In genomic region chr5:138139776-138140080, GRCh38 we compare ENCODE assay signal across 12 cellular contexts. TPM values are rescaled to one million over a fixed set of nuclear protein-coding genes. Genes with fewer than 3 reads are reported as not detected.
DNase-seq lines count a peak whose midpoint lies in the region; ATAC-seq and TF ChIP-seq lines count a peak whose summit lies in the region.
"Had no signal": no experiment of that assay in that cellular context is flagged by ENCODE, and none has a peak within 500 bp of the region (broad histone marks: within the 10 kb centered on the region; RNA-seq: fewer than 3 reads in every experiment).

No MANE protein-coding gene starts in this region.

- intact Hi-C loops in left ventricle myocardium superior (cut with micrococcal nuclease): no loop called here
- intact Hi-C loops in ascending aorta (cut with DNase I): loop anchor here (10.0 kb wide), 1 partner anchor 515 kb away; no protein-coding TSS in a partner anchor

- no peak for DNase-seq in right atrium auricular region (ENCODE audit: low spot score)
- DNase-seq in left ventricle myocardium superior: no peak
- no peak for DNase-seq in ascending aorta (ENCODE audit: low spot score in 2 of 2)
- DNase-seq in GM10248 (ENCODE audit: extremely low spot score): no peak
- no peak for DNase-seq in GM19238 (ENCODE audit: insufficient read length, low spot score)
- DNase-seq in germinal center (ENCODE audit: low spot score): no peak
- DNase-seq: activated gamma-delta T cell had no signal

- H3K27me3 ChIP-seq in right atrium auricular region: no peaks in the 10 kb centered on the region
- H3K27me3 ChIP-seq in ascending aorta: no peaks in the 10 kb centered on the region
- H3K27me3 ChIP-seq in mucosa of stomach (ENCODE audit: control insufficient read depth, insufficient read depth, low read length): no peaks in the 10 kb centered on the region

- peak overlapping the region; percentile 61 to 66 for H3K4me3 ChIP-seq in right atrium auricular region
- H3K4me3 ChIP-seq in ascending aorta: peak overlapping the region; percentile 57 to 73
- H3K4me3 ChIP-seq in mucosa of stomach (ENCODE audit: low read length): no peak overlapping the region

- no peak for TF ChIP-seq CTCF in right atrium auricular region (IDR thresholded peaks at IDR 0.05)
- TF ChIP-seq CTCF in ascending aorta (IDR thresholded peaks at IDR 0.05): no peak
- no peak for TF ChIP-seq CTCF in GM10248 (IDR thresholded peaks at IDR 0.05; ENCODE audit: control extremely low read depth, extremely low read depth, low read depth, missing control alignments)

- H3K27ac ChIP-seq in right atrium auricular region (no peak overlapping the region), ascending aorta (no peak overlapping the region)

- CTCF ChIA-PET in GM10248 (lab: Yijun Ruan, JAX): interaction anchor here (0.7 to 1.9 kb wide), 7 partner anchors 10 to 104 kb away, joined by 3 to 10 read pairs (median 5); no protein-coding TSS in a partner anchor

- H3K9ac ChIP-seq in mucosa of stomach (ENCODE audit: low read length): peak overlapping the region; percentile 47

- ATAC-seq in left ventricle myocardium superior (no peak), GM21737 (IDR thresholded peaks at IDR 0.05; ENCODE audit: unreplicated experiment) (no peak)

- H3K36me3 ChIP-seq in right atrium auricular region (no peaks in the 10 kb centered on the region), ascending aorta (no peaks in the 10 kb centered on the region), mucosa of stomach (ENCODE audit: control insufficient read depth, insufficient read depth, low read length) (no peaks in the 10 kb centered on the region)

- H3K9me3 ChIP-seq in right atrium auricular region: no peaks in the 10 kb centered on the region
- no peaks in the 10 kb centered on the region for H3K9me3 ChIP-seq in ascending aorta
- H3K9me3 ChIP-seq in mucosa of stomach (ENCODE audit: control insufficient read depth, low read length): no peaks in the 10 kb centered on the region

- H3K4me1 ChIP-seq in right atrium auricular region (peaks cover 0 to 9% of the 10 kb centered on the region in 2 donors), ascending aorta (no peaks in the 10 kb centered on the region), mucosa of stomach (ENCODE audit: control insufficient read depth, insufficient read depth, low read length) (no peaks in the 10 kb centered on the region)

- POLR2A ChIA-PET in GM10248 (lab: Yijun Ruan, JAX): no interaction called here

RNA-seq across cellular contexts. Expression of gene NME5, which starts 0.5 kb away (rescaled TPM):
- total RNA-seq in right atrium auricular region (1 to 10 TPM; 1.0 to 3.8 TPM), left ventricle myocardium superior (2.1 TPM), ascending aorta (not detected)

RNA-seq across cellular contexts. Expression of gene BRD8, which starts 38.7 kb away (rescaled TPM):
- total RNA-seq in right atrium auricular region (10 to 100 TPM; 20.2 to 27.3 TPM), left ventricle myocardium superior (29.4 TPM), ascending aorta (18.8 TPM)

RNA-seq across cellular contexts. Expression of gene KIF20A, which starts 39.2 kb away (rescaled TPM):
- total RNA-seq in right atrium auricular region (1 to 10 TPM in 1 of 2 donors, under 1 TPM in 1; 0.12 to 4.3 TPM), left ventricle myocardium superior (0.59 TPM), ascending aorta (not detected)

RNA-seq across cellular contexts. Expression of gene WNT8A, which starts 55.9 kb away (rescaled TPM):
- total RNA-seq in right atrium auricular region: not detected
- not detected for total RNA-seq in left ventricle myocardium superior
- not detected for total RNA-seq in ascending aorta
- total RNA-seq: Daoy, left colon, pulmonary artery endothelial cell had no signal
